In the genomic region with DNA sequence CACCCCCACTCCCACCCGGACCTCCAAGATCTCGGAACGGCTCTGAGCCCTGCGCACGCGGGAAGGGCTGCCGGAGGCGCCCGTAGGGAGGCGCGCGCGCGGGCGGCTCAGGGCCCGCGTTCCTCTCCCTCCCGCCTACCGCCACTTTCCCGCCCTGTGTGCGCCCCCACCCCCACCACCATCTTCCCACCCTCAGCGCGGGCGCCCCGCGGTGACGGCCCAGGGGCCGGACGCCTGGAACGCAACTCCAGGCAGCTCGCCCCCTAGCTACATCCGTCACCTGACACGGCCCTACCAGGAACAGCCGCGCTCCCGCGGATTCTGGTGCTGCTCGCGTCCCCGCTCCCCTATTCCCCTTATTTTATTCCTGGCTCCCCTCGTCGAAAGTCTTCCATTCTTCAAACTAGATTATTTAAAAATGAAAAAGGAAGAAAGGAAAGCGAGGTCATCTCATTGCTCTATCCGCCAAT, we compare ENCODE assay signal across 8 cellular contexts. TPM values are rescaled to one million over a fixed set of nuclear protein-coding genes. Genes with fewer than 3 reads are reported as not detected.
DNase-seq lines count a peak whose midpoint lies in the region; ATAC-seq and TF ChIP-seq lines count a peak whose summit lies in the region.

Gene CDKN2B-AS1 (plus strand): TSS at position 266 of the 470 bp plus-strand sequence.

- H3K4me1 ChIP-seq in breast epithelium = no peaks in the 10 kb centered on the region

- H3K9me3 Mint-ChIP-seq in MCF 10A (ENCODE audit: unreplicated experiment) = no peaks in the 10 kb centered on the region

- H3K36me3 Mint-ChIP-seq in MCF 10A (ENCODE audit: insufficient read depth, unreplicated experiment) (no peaks in the 10 kb centered on the region), T-helper 17 cell (ENCODE audit: low read depth) (peaks cover 5% of the 10 kb centered on the region)

- H3K36me3 ChIP-seq in breast epithelium = no peaks in the 10 kb centered on the region

- H3K4me1 Mint-ChIP-seq in MCF 10A (ENCODE audit: insufficient read depth, unreplicated experiment) (no peaks in the 10 kb centered on the region), T-helper 17 cell (peaks cover 17% of the 10 kb centered on the region)

- no peaks in the 10 kb centered on the region for H3K9me3 ChIP-seq in breast epithelium
- H3K9me3 ChIP-seq in T-helper 17 cell (ENCODE audit: control insufficient read depth, low read length, poor library complexity, severe bottlenecking) = no peaks in the 10 kb centered on the region

- POLR2A ChIA-PET in MCF 10A (lab: Yijun Ruan, JAX) = no interaction called here

- peak within 1 kb of the TSS; percentile 78 to 92 (median 80) for H3K4me3 ChIP-seq in breast epithelium

- H3K4me3 Mint-ChIP-seq in MCF 10A (ENCODE audit: unreplicated experiment) (no peak within 1 kb of the TSS), T-helper 17 cell (peak within 1 kb of the TSS; percentile 97)

- DNase-seq in breast epithelium (ENCODE audit: low spot score in 2 of 2) (no peak), MCF 10A (ENCODE audit: unreplicated experiment) (no peak), NCI-H1092 (lab: John Stamatoyannopoulos, UW) (peak; percentile 95), T-helper 17 cell (peak in 2 of 3 donors; percentile 42 to 43), ecto neural progenitor cell (ENCODE audit: low spot score) (peak; percentile 63), lung microvascular endothelial cell (ENCODE audit: low read depth in 2 of 2) (peak; percentile 86 to 89)

- intact Hi-C loops in breast epithelium (cut with DNase I; ENCODE audit: low total_unique reads) = no loop called here
- intact Hi-C loops in MCF 10A (cut with micrococcal nuclease) = no loop called here

- peaks cover 0 to 22% of the 10 kb centered on the region in 2 donors for H3K27me3 ChIP-seq in breast epithelium

- no peak for TF ChIP-seq POLR2A in breast epithelium (IDR thresholded peaks at IDR 0.05)

- TF ChIP-seq CTCF in breast epithelium (IDR thresholded peaks at IDR 0.05) (no peak), MCF 10A (IDR thresholded peaks at IDR 0.05; ENCODE audit: unreplicated experiment) (no peak)

- CTCF ChIA-PET in MCF 10A (lab: Yijun Ruan, JAX) = no interaction called here

- H3K27ac Mint-ChIP-seq in MCF 10A (ENCODE audit: low read depth, unreplicated experiment) (no peak within 1 kb of the TSS), T-helper 17 cell (peak within 1 kb of the TSS; percentile 94)

- peak within 1 kb of the TSS; percentile 56 to 81 for H3K27ac ChIP-seq in breast epithelium
- peak within 1 kb of the TSS; percentile 61 for H3K27ac ChIP-seq in temporal lobe (ENCODE audit: low read depth, low read length)

- ATAC-seq in HG02642 (IDR thresholded peaks at IDR 0.05; ENCODE audit: poor library complexity, unreplicated experiment) (peak; percentile 45), T-helper 17 cell (peak; percentile 52)

- H3K27me3 Mint-ChIP-seq in MCF 10A (ENCODE audit: insufficient read depth, unreplicated experiment) (no peaks in the 10 kb centered on the region), T-helper 17 cell (peaks cover 8% of the 10 kb centered on the region)

- BruUV-seq in MCF 10A (replicated peaks; lab: Mats Ljungman, UMichigan) = no TSS peak

RNA-seq across cellular contexts. Expression of gene CDKN2B-AS1, which starts in this region (rescaled TPM):
- 1 to 10 TPM; 1.3 to 4.6 (median 3.2) TPM for total RNA-seq in breast epithelium
- not detected in 2 replicates for total RNA-seq in MCF 10A (2022)
- total RNA-seq in T-helper 17 cell = 1 to 10 TPM; 1.6 to 1.7 TPM
- 0.60 and 1.5 TPM in 2 replicates for total RNA-seq in lung microvascular endothelial cell
- 0.25 TPM for total RNA-seq in temporal lobe

Comparison
In these comparisons a context has a peak if more than half of its experiments do, and no peak if none do; other contexts are left out.
1. DNase-seq: peak in NCI-H1092 (single experiment), T-helper 17 cell (2 of 3), ecto neural progenitor cell (single experiment) and lung microvascular endothelial cell (2 of 2); none in breast epithelium (0 of 2) and MCF 10A (single experiment).